ENCODE assay signal across 18 cellular contexts in genomic region chr11:80900265-80900664, GRCh38.
DNase-seq lines count a peak whose midpoint lies in the region; ATAC-seq and TF ChIP-seq lines count a peak whose summit lies in the region.
"Had no signal": no experiment of that assay in that cellular context is flagged by ENCODE, and none has a peak within 500 bp of the region (broad histone marks: within the 10 kb centered on the region; RNA-seq: fewer than 3 reads in every experiment).

No MANE protein-coding gene starts in this region.

- CTCF ChIA-PET in activated naive CD4-positive, alpha-beta T cell treated with anti-CD3 and anti-CD28 coated beads, Interleukin-2, amount 10 ng/mL, durations not matched to agents 7 days and 5 days (lab: Charles Lee), result no interaction called here

- ATAC-seq in GM18867 (IDR thresholded peaks at IDR 0.05; ENCODE audit: unreplicated experiment), result peak; percentile 78
- peak; percentile 52 for ATAC-seq in GM21526 (IDR thresholded peaks at IDR 0.05; ENCODE audit: low FRiP score, unreplicated experiment)
- ATAC-seq in HG03342 (IDR thresholded peaks at IDR 0.05; ENCODE audit: unreplicated experiment), result peak; percentile 79
- ATAC-seq: activated CD8-positive, alpha-beta memory T cell treated with anti-CD3 and anti-CD28 coated beads, Interleukin-2, amount 10 ng/mL, durations not matched to agents 7 days and 5 days; natural killer cell; sciatic nerve had no signal

- H3K36me3 Mint-ChIP-seq in activated naive CD4-positive, alpha-beta T cell treated with anti-CD3 and anti-CD28 coated beads, Interleukin-2, amount 10 ng/mL, durations not matched to agents 7 days and 5 days, result no peaks in the 10 kb centered on the region
- H3K36me3 Mint-ChIP-seq: activated CD8-positive, alpha-beta memory T cell treated with anti-CD3 and anti-CD28 coated beads, Interleukin-2, amount 10 ng/mL, durations not matched to agents 7 days and 5 days; activated naive CD4-positive, alpha-beta T cell treated with anti-CD3 and anti-CD28 coated beads, Interleukin-2, amount 50 U/mL, for 24 hours; natural killer cell had no signal

- H3K9me3 Mint-ChIP-seq in activated naive CD4-positive, alpha-beta T cell treated with anti-CD3 and anti-CD28 coated beads, Interleukin-2, amount 10 ng/mL, durations not matched to agents 7 days and 5 days, result peaks cover 6% of the 10 kb centered on the region

- no peak overlapping the region for H3K27ac Mint-ChIP-seq in activated naive CD4-positive, alpha-beta T cell treated with anti-CD3 and anti-CD28 coated beads, Interleukin-2, amount 10 ng/mL, durations not matched to agents 7 days and 5 days
- H3K27ac Mint-ChIP-seq: activated CD8-positive, alpha-beta memory T cell treated with anti-CD3 and anti-CD28 coated beads, Interleukin-2, amount 10 ng/mL, durations not matched to agents 7 days and 5 days; activated naive CD4-positive, alpha-beta T cell treated with anti-CD3 and anti-CD28 coated beads, Interleukin-2, amount 50 U/mL, for 24 hours; natural killer cell had no signal

- no peaks in the 10 kb centered on the region for H3K27me3 ChIP-seq in brain microvascular endothelial cell (replicated peaks)
- H3K27me3 ChIP-seq: heart right ventricle had no signal

- peak; percentile 62 for DNase-seq in SKM-1 treated with dmso at 0.1 percent for 144 hours (lab: John Stamatoyannopoulos, UW; ENCODE audit: unreplicated experiment)
- no peak for DNase-seq in AG08395 (ENCODE audit: low spot score)
- no peak for DNase-seq in brain microvascular endothelial cell
- DNase-seq in activated naive CD4-positive, alpha-beta T cell treated with anti-CD3 and anti-CD28 coated beads, Interleukin-2, amount 10 ng/mL, durations not matched to agents 7 days and 5 days, result no peak
- no peak for DNase-seq in caudate nucleus (lab: John Stamatoyannopoulos, UW)
- DNase-seq: activated CD8-positive, alpha-beta memory T cell treated with anti-CD3 and anti-CD28 coated beads, Interleukin-2, amount 10 ng/mL, durations not matched to agents 7 days and 5 days; DND-41; heart right ventricle; Kasumi-1; natural killer cell; NCI-H2029 had no signal

- no peak for TF ChIP-seq CTCF in brain microvascular endothelial cell (IDR thresholded peaks at IDR 0.05; ENCODE audit: low read depth, low read length, missing control alignments)

- no peak overlapping the region for H3K4me3 Mint-ChIP-seq in activated naive CD4-positive, alpha-beta T cell treated with anti-CD3 and anti-CD28 coated beads, Interleukin-2, amount 10 ng/mL, durations not matched to agents 7 days and 5 days
- H3K4me3 Mint-ChIP-seq: activated CD8-positive, alpha-beta memory T cell treated with anti-CD3 and anti-CD28 coated beads, Interleukin-2, amount 10 ng/mL, durations not matched to agents 7 days and 5 days; activated naive CD4-positive, alpha-beta T cell treated with anti-CD3 and anti-CD28 coated beads, Interleukin-2, amount 50 U/mL, for 24 hours; central memory CD8-positive, alpha-beta T cell; natural killer cell had no signal

- H3K27me3 Mint-ChIP-seq in activated naive CD4-positive, alpha-beta T cell treated with anti-CD3 and anti-CD28 coated beads, Interleukin-2, amount 10 ng/mL, durations not matched to agents 7 days and 5 days, result no peaks in the 10 kb centered on the region
- H3K27me3 Mint-ChIP-seq: activated CD8-positive, alpha-beta memory T cell treated with anti-CD3 and anti-CD28 coated beads, Interleukin-2, amount 10 ng/mL, durations not matched to agents 7 days and 5 days; activated naive CD4-positive, alpha-beta T cell treated with anti-CD3 and anti-CD28 coated beads, Interleukin-2, amount 50 U/mL, for 24 hours; central memory CD8-positive, alpha-beta T cell had no signal

- no peaks in the 10 kb centered on the region for H3K4me1 Mint-ChIP-seq in activated naive CD4-positive, alpha-beta T cell treated with anti-CD3 and anti-CD28 coated beads, Interleukin-2, amount 10 ng/mL, durations not matched to agents 7 days and 5 days
- H3K4me1 Mint-ChIP-seq: activated CD8-positive, alpha-beta memory T cell treated with anti-CD3 and anti-CD28 coated beads, Interleukin-2, amount 10 ng/mL, durations not matched to agents 7 days and 5 days; activated naive CD4-positive, alpha-beta T cell treated with anti-CD3 and anti-CD28 coated beads, Interleukin-2, amount 50 U/mL, for 24 hours; central memory CD8-positive, alpha-beta T cell; natural killer cell had no signal

- in situ Hi-C loops in brain microvascular endothelial cell (cut with HindIII; ENCODE audit: low pct_ligation_motif_present, low sequenced_read_pairs), result no loop called here

- no peak overlapping the region for H3K27ac ChIP-seq in brain microvascular endothelial cell
- H3K27ac ChIP-seq in caudate nucleus (ENCODE audit: low read depth, low read length), result no peak overlapping the region
- H3K27ac ChIP-seq: epithelial cell of prostate, heart right ventricle had no signal

- H3K36me3 ChIP-seq in brain microvascular endothelial cell (replicated peaks), result no peaks in the 10 kb centered on the region
- H3K36me3 ChIP-seq: heart right ventricle had no signal

- H3K4me3 ChIP-seq in brain microvascular endothelial cell (ENCODE audit: low read depth, low read length), result no peak overlapping the region
- H3K4me3 ChIP-seq: heart right ventricle had no signal
